Comparison of ENCODE assay signal across 8 cellular contexts in genomic region chr4:73019462-73020047, GRCh38. TPM values are rescaled to one million over a fixed set of nuclear protein-coding genes. Genes with fewer than 3 reads are reported as not detected.
DNase-seq lines count a peak whose midpoint lies in the region; ATAC-seq, FAIRE-seq and TF ChIP-seq lines count a peak whose summit lies in the region.

No MANE protein-coding gene starts in this region.

- H3K4me3 ChIP-seq in DND-41 (ENCODE audit: low read depth in 1 of 2, low read length in 2 of 2) (no peak overlapping the region), NB4 (ENCODE audit: low read depth, low read length) (no peak overlapping the region), astrocyte of the spinal cord (ENCODE audit: low read depth, low read length) (no peak overlapping the region)

- TF ChIP-seq CTCF in DND-41 (IDR thresholded peaks at IDR 0.05; ENCODE audit: borderline replicate concordance, extremely low read depth, low read length, poor library complexity, severe bottlenecking) (peak; percentile 72), NB4 (IDR thresholded peaks at IDR 0.05; ENCODE audit: low read depth, low read length) (peak; percentile 37), astrocyte of the spinal cord (IDR thresholded peaks at IDR 0.05; ENCODE audit: low read depth, low read length) (peak; percentile 65)

- FAIRE-seq in A204.1 (lab: Jason Lieb, UNC): peak; percentile 81

- peak; percentile 23 for DNase-seq in DND-41
- peak; percentile 46 for DNase-seq in NB4 (ENCODE audit: low read depth)
- DNase-seq in astrocyte of the spinal cord (ENCODE audit: low read depth, low spot score): peak; percentile 55
- peak; percentile 67 for DNase-seq in left kidney (ENCODE audit: low read depth, low spot score)
- no peak for DNase-seq in occipital lobe (lab: John Stamatoyannopoulos, UW)
- no peak for DNase-seq in stimulated activated CD4-positive, alpha-beta T cell treated with anti-CD3 and anti-CD28 coated beads, Interleukin-12 subunit alpha, Interleukin-12 subunit beta, amount 100 ng/mL, for 4 hours

- no peak overlapping the region for H3K9ac ChIP-seq in DND-41 (ENCODE audit: low read depth, low read length)

- no peaks in the 10 kb centered on the region for H3K79me2 ChIP-seq in DND-41 (ENCODE audit: insufficient read depth, low read length)

- H3K4me2 ChIP-seq in DND-41 (ENCODE audit: insufficient read depth, low read length): no peak overlapping the region

- in situ Hi-C loops in astrocyte of the spinal cord (cut with HindIII; ENCODE audit: low sequenced_read_pairs): no loop called here

- 0 out of 3 replicates have a peak, but pooled peaks have one; percentile 40 for ATAC-seq in DND-41 (ENCODE audit: insufficient read depth, low read depth)
- ATAC-seq in GM21825 (IDR thresholded peaks at IDR 0.05; ENCODE audit: unreplicated experiment): no peak

- no peaks in the 10 kb centered on the region for H3K4me1 ChIP-seq in DND-41 (ENCODE audit: insufficient read depth, low read length)

- no peaks in the 10 kb centered on the region for H3K9me3 ChIP-seq in DND-41 (ENCODE audit: insufficient read depth, low read length, severe bottlenecking)

- no peak overlapping the region for H3K27ac ChIP-seq in DND-41 (ENCODE audit: low read length)

- no peak for TF ChIP-seq POLR2A in NB4 (IDR thresholded peaks at IDR 0.05; ENCODE audit: extremely low read depth, insufficient read length)

- no peaks in the 10 kb centered on the region for H3K27me3 ChIP-seq in DND-41 (ENCODE audit: insufficient read depth, low read length, poor library complexity)

- H3K36me3 ChIP-seq in DND-41 (ENCODE audit: insufficient read depth, low read length): no peaks in the 10 kb centered on the region

- no peak overlapping the region for H2AFZ ChIP-seq in DND-41 (ENCODE audit: low read depth, low read length)

- H4K20me1 ChIP-seq in DND-41 (ENCODE audit: insufficient read depth, low read length): no peaks in the 10 kb centered on the region

RNA-seq across cellular contexts. Expression of gene COX18, which starts 50.0 kb away (rescaled TPM):
- 40.4 TPM for total RNA-seq in occipital lobe

Comparison
In these comparisons a context has a peak if more than half of its experiments do, and no peak if none do; other contexts are left out.
1. DNase-seq: peak in DND-41 (single experiment), NB4 (single experiment), astrocyte of the spinal cord (single experiment) and left kidney (single experiment); none in occipital lobe (single experiment) and stimulated activated CD4-positive, alpha-beta T cell treated with anti-CD3 and anti-CD28 coated beads, Interleukin-12 subunit alpha, Interleukin-12 subunit beta, amount 100 ng/mL, for 4 hours (single experiment).
2. Peak in every context shown above with its lines, with median percentiles within 50 percentile points of each other: CTCF ChIP-seq.